Comparison of ENCODE assay signal across 12 cellular contexts in genomic region chr7:18019562-18019961, GRCh38. TPM values are rescaled to one million over a fixed set of nuclear protein-coding genes. Genes with fewer than 3 reads are reported as not detected.
DNase-seq lines count a peak whose midpoint lies in the region; ATAC-seq and TF ChIP-seq lines count a peak whose summit lies in the region.
"Had no signal": no experiment of that assay in that cellular context is flagged by ENCODE, and none has a peak within 500 bp of the region (broad histone marks: within the 10 kb centered on the region; RNA-seq: fewer than 3 reads in every experiment).

No MANE protein-coding gene starts in this region.

- H3F3A ChIP-seq in smooth muscle cell (ENCODE audit: low read depth), result no peaks in the 10 kb centered on the region

- H2AFZ ChIP-seq in smooth muscle cell (ENCODE audit: low read depth), result peak overlapping the region; percentile 52

- H3K27ac Mint-ChIP-seq in activated T-cell treated with anti-CD3 and anti-CD28 coated beads, Interleukin-2, amount 50 U/mL, for 72 hours, result no peak overlapping the region
- H3K27ac Mint-ChIP-seq: effector memory CD8-positive, alpha-beta T cell; naive B cell; T-helper 17 cell had no signal

- TF ChIP-seq EP300 in gastroesophageal sphincter (IDR thresholded peaks at IDR 0.05), result no peak

- H3K9me3 Mint-ChIP-seq in activated T-cell treated with anti-CD3 and anti-CD28 coated beads, Interleukin-2, amount 50 U/mL, for 72 hours, result no peaks in the 10 kb centered on the region

- H3K4me2 ChIP-seq in smooth muscle cell, result no peak overlapping the region

- no peaks in the 10 kb centered on the region for H3K9me3 ChIP-seq in gastroesophageal sphincter
- no peaks in the 10 kb centered on the region for H3K9me3 ChIP-seq in smooth muscle cell (replicated peaks; ENCODE audit: low read depth)
- no peaks in the 10 kb centered on the region for H3K9me3 ChIP-seq in Peyer's patch

- H3K27me3 Mint-ChIP-seq in activated T-cell treated with anti-CD3 and anti-CD28 coated beads, Interleukin-2, amount 50 U/mL, for 72 hours (ENCODE audit: low read depth), result peaks cover 16% of the 10 kb centered on the region

- H4K20me1 ChIP-seq in smooth muscle cell (ENCODE audit: low read depth), result no peaks in the 10 kb centered on the region

- TF ChIP-seq CTCF in gastroesophageal sphincter (IDR thresholded peaks at IDR 0.05) (no peak), smooth muscle cell (IDR thresholded peaks at IDR 0.05; ENCODE audit: borderline replicate concordance, insufficient read depth, poor library complexity, severe bottlenecking) (no peak), Peyer's patch (IDR thresholded peaks at IDR 0.05) (no peak)

- H3K36me3 ChIP-seq in gastroesophageal sphincter (no peaks in the 10 kb centered on the region), smooth muscle cell (ENCODE audit: low read depth) (no peaks in the 10 kb centered on the region), Peyer's patch (no peaks in the 10 kb centered on the region)

- H3K27ac ChIP-seq in gastroesophageal sphincter, result peak overlapping the region in 3 of 4 donors; percentile 40 to 68 (median 52)
- no peak overlapping the region for H3K27ac ChIP-seq in smooth muscle cell (ENCODE audit: low read depth)
- no peak overlapping the region for H3K27ac ChIP-seq in Peyer's patch

- H3K4me1 Mint-ChIP-seq in activated T-cell treated with anti-CD3 and anti-CD28 coated beads, Interleukin-2, amount 50 U/mL, for 72 hours (ENCODE audit: low read depth), result no peaks in the 10 kb centered on the region
- H3K4me1 Mint-ChIP-seq: naive B cell, T-helper 17 cell had no signal

- H3K4me1 ChIP-seq in gastroesophageal sphincter (no peaks in the 10 kb centered on the region), smooth muscle cell (ENCODE audit: low read depth) (no peaks in the 10 kb centered on the region), Peyer's patch (peaks cover 0 to 14% (median 0%) of the 10 kb centered on the region in 4 donors)

- 33 to 46% methylated on average over 1 of the region's 1 CpG for WGBS in gastroesophageal sphincter (ENCODE audit: low coverage in 1 of 2), 2 donors
- WGBS in smooth muscle cell (ENCODE audit: low lambda C conversion rate), result 35% methylated on average over 1 of the region's 1 CpG

- H3K27me3 ChIP-seq in gastroesophageal sphincter (no peaks in the 10 kb centered on the region), smooth muscle cell (ENCODE audit: low read depth) (no peaks in the 10 kb centered on the region), Peyer's patch (no peaks in the 10 kb centered on the region)

- H3K4me3 Mint-ChIP-seq in activated T-cell treated with anti-CD3 and anti-CD28 coated beads, Interleukin-2, amount 50 U/mL, for 72 hours, result no peak overlapping the region
- H3K4me3 Mint-ChIP-seq: effector memory CD8-positive, alpha-beta T cell; naive B cell; T-helper 17 cell had no signal

- H3K36me3 Mint-ChIP-seq in activated T-cell treated with anti-CD3 and anti-CD28 coated beads, Interleukin-2, amount 50 U/mL, for 72 hours (ENCODE audit: insufficient read depth in 2 of 2), result peaks cover 0 to 1% of the 10 kb centered on the region in 2 donors

- no peak overlapping the region for H3K9ac ChIP-seq in smooth muscle cell (ENCODE audit: low read depth)

- TF ChIP-seq POLR2A in gastroesophageal sphincter (IDR thresholded peaks at IDR 0.05) (no peak), Peyer's patch (IDR thresholded peaks at IDR 0.05) (no peak)

- H3K4me3 ChIP-seq in gastroesophageal sphincter (no peak overlapping the region), smooth muscle cell (no peak overlapping the region), Peyer's patch (no peak overlapping the region)

- ATAC-seq in SK-N-SH treated with all-trans-retinoic acid at 6 μM for 48 hours (peak; percentile 62), gastroesophageal sphincter (peak; percentile 70), GM18873 (IDR thresholded peaks at IDR 0.05; ENCODE audit: low FRiP score, unreplicated experiment) (no peak)
- ATAC-seq in activated T-cell treated with anti-CD3 and anti-CD28 coated beads, Interleukin-2, amount 50 U/mL, for 72 hours (replicated peaks in 1 of 2), result no peak
- ATAC-seq: effector memory CD8-positive, alpha-beta T cell; T-helper 17 cell had no signal

- H3K79me2 ChIP-seq in smooth muscle cell (ENCODE audit: low read depth), result no peaks in the 10 kb centered on the region

- DNase-seq in H4 (ENCODE audit: low spot score) (peak; percentile 88), smooth muscle cell (lab: John Stamatoyannopoulos, UW; ENCODE audit: unreplicated experiment) (no peak), Peyer's patch (no peak)
- DNase-seq in activated CD4-positive, alpha-beta T cell treated with anti-CD3 and anti-CD28 coated beads, Interleukin-2, amount 50 U/mL, for 1 hour, result no peak
- DNase-seq in activated T-cell treated with anti-CD3 and anti-CD28 coated beads, Interleukin-2, amount 50 U/mL, for 72 hours, result no peak
- DNase-seq: activated T-cell treated with anti-CD3 and anti-CD28 coated beads, Interleukin-2, amount 50 U/mL, for 1 hour; effector memory CD8-positive, alpha-beta T cell; naive B cell; T-helper 17 cell had no signal

TF ChIP-seq in SK-N-SH treated with all-trans-retinoic acid at 6 μM for 48 hours, 23 proteins besides CTCF, POLR2A, EP300 and RAD21:
- no peak for TF ChIP-seq ZC3H10 (CRISPR knock-in tag; IDR thresholded peaks at IDR 0.05)
- TF ChIP-seq ESRRG (CRISPR knock-in tag; IDR thresholded peaks at IDR 0.05), result no peak
- no peak for TF ChIP-seq RARB (CRISPR knock-in tag; IDR thresholded peaks at IDR 0.05)
- TF ChIP-seq CREB5 (CRISPR knock-in tag; IDR thresholded peaks at IDR 0.05; ENCODE audit: low read depth), result no peak
- no peak for TF ChIP-seq BACH2 (CRISPR knock-in tag; IDR thresholded peaks at IDR 0.05; ENCODE audit: borderline replicate concordance)
- no peak for TF ChIP-seq PATZ1 (CRISPR knock-in tag; IDR thresholded peaks at IDR 0.05; ENCODE audit: borderline replicate concordance)
- TF ChIP-seq ZNF70 (CRISPR knock-in tag; IDR thresholded peaks at IDR 0.05), result no peak
- TF ChIP-seq ISL1 (CRISPR knock-in tag; IDR thresholded peaks at IDR 0.05), result no peak
- TF ChIP-seq PPARA (CRISPR knock-in tag; IDR thresholded peaks at IDR 0.05; ENCODE audit: borderline replicate concordance), result no peak
- TF ChIP-seq POU6F1 (CRISPR knock-in tag; IDR thresholded peaks at IDR 0.05; ENCODE audit: borderline replicate concordance, low read depth), result no peak
- no peak for TF ChIP-seq ZFP30 (CRISPR knock-in tag; IDR thresholded peaks at IDR 0.05)
- no peak for TF ChIP-seq ZNF8 (CRISPR knock-in tag; IDR thresholded peaks at IDR 0.05)

RNA-seq across cellular contexts. Expression of gene PRPS1L1, which starts 8.1 kb away (rescaled TPM):
- not detected in 2 replicates for total RNA-seq in H4 (2014; rRNA removed; shearing (Covaris generic))
- not detected for total RNA-seq in gastroesophageal sphincter
- not detected in 2 replicates for total RNA-seq in smooth muscle cell
- not detected in 2 replicates for polyA plus RNA-seq in smooth muscle cell
- total RNA-seq in Peyer's patch, result not detected
- not detected for total RNA-seq in activated T-cell treated with anti-CD3 and anti-CD28 coated beads, Interleukin-2, amount 50 U/mL, for 72 hours
- total RNA-seq: T-helper 17 cell had no signal

Comparison
In these comparisons a context has a peak if more than half of its experiments do, and no peak if none do; other contexts are left out.
1. ATAC-seq: peak in SK-N-SH treated with all-trans-retinoic acid at 6 μM for 48 hours (single experiment) and gastroesophageal sphincter (single experiment); none in activated T-cell treated with anti-CD3 and anti-CD28 coated beads, Interleukin-2, amount 50 U/mL, for 72 hours (0 of 2) and GM18873 (single experiment).
2. H3K27ac ChIP-seq: peak in gastroesophageal sphincter (3 of 4); none in smooth muscle cell (single experiment) and Peyer's patch (0 of 4).